21 cellular contexts compared by ENCODE assay signal in the genomic region with DNA sequence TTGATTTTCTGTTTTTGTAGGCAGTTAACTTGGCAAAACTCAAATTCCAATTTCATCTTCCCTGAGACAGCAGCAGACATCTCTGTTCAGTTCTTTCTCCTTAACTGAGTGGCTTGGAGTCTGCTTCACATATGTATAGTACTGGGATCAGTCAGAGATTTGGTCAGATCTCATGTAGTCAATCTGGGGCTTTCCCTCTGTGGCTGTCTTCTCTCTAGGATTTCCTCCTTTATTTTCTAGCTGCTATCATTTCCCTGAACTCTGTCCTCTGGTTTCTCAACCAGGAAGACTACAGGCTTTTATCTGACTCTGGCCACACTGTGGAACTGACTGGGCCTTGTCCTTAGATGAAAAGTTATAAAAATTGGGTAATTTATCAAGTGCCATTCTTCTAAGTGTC.
DNase-seq lines count a peak whose midpoint lies in the region; ATAC-seq and TF ChIP-seq lines count a peak whose summit lies in the region.
"Had no signal": no experiment of that assay in that cellular context is flagged by ENCODE, and none has a peak within 500 bp of the region (broad histone marks: within the 10 kb centered on the region; RNA-seq: fewer than 3 reads in every experiment).

No MANE protein-coding gene starts in this region.

- peaks cover 0 to 10% of the 10 kb centered on the region in 2 donors for H3K9me3 Mint-ChIP-seq in activated naive CD4-positive, alpha-beta T cell treated with anti-CD3 and anti-CD28 coated beads, Interleukin-2, amount 50 U/mL, for 72 hours
- H3K9me3 Mint-ChIP-seq in activated naive CD4-positive, alpha-beta T cell treated with anti-CD3 and anti-CD28 coated beads, Interleukin-2, amount 10 ng/mL, durations not matched to agents 7 days and 5 days: no peaks in the 10 kb centered on the region

- DNase-seq in activated naive CD4-positive, alpha-beta T cell treated with anti-CD3 and anti-CD28 coated beads, Interleukin-2, amount 50 U/mL, for 72 hours (ENCODE audit: low spot score in 2 of 2): no peak
- no peak for DNase-seq in activated naive CD4-positive, alpha-beta T cell treated with anti-CD3 and anti-CD28 coated beads, Interleukin-2, amount 10 ng/mL, durations not matched to agents 7 days and 5 days
- DNase-seq in epithelial cell of esophagus (ENCODE audit: low read depth): peak; percentile 33
- DNase-seq in kidney tubule cell (ENCODE audit: low spot score): peak; percentile 30
- no peak for DNase-seq in mucosa of descending colon
- DNase-seq in cerebellar cortex (ENCODE audit: low spot score): no peak
- no peak for DNase-seq in globus pallidus (ENCODE audit: low spot score)
- DNase-seq: 8988T; AML-193; C1 segment of cervical spinal cord; CD8-positive, alpha-beta memory T cell; Kasumi-1; NCI-H1417; NCI-H1694 treated with DMSO at 0.1 percent for 48 hours; NCI-H2081 treated with DMSO at 0.1 percent for 48 hours; NCI-H2171 treated with DMSO at 0.1 percent for 48 hours; NCI-H446; NCI-H526 had no signal

- no peaks in the 10 kb centered on the region for H3K4me1 ChIP-seq in mucosa of descending colon (ENCODE audit: low read depth)

- peak; percentile 45 to 95 for ATAC-seq in activated naive CD4-positive, alpha-beta T cell treated with anti-CD3 and anti-CD28 coated beads, Interleukin-2, amount 50 U/mL, for 72 hours
- ATAC-seq in mucosa of descending colon: peak; percentile 79
- no peak for ATAC-seq in GM21717 (IDR thresholded peaks at IDR 0.05; ENCODE audit: unreplicated experiment)
- ATAC-seq: HCT116, Right ventricle myocardium inferior had no signal

- H3K27me3 Mint-ChIP-seq in activated naive CD4-positive, alpha-beta T cell treated with anti-CD3 and anti-CD28 coated beads, Interleukin-2, amount 10 ng/mL, durations not matched to agents 7 days and 5 days: peaks cover 4% of the 10 kb centered on the region

- CTCF ChIA-PET in activated naive CD4-positive, alpha-beta T cell treated with anti-CD3 and anti-CD28 coated beads, Interleukin-2, amount 10 ng/mL, durations not matched to agents 7 days and 5 days (lab: Charles Lee): interaction anchor here (0.6 kb wide), 1 partner anchor 14 kb away, joined by 3 read pairs; no protein-coding TSS in a partner anchor

- intact Hi-C loops in mucosa of descending colon (cut with DNase I, micrococcal nuclease): no loop called here

- no peaks in the 10 kb centered on the region for H3K9me3 ChIP-seq in mucosa of descending colon

- H3K4me3 Mint-ChIP-seq in activated naive CD4-positive, alpha-beta T cell treated with anti-CD3 and anti-CD28 coated beads, Interleukin-2, amount 10 ng/mL, durations not matched to agents 7 days and 5 days: no peak overlapping the region
- H3K4me3 Mint-ChIP-seq: CD8-positive, alpha-beta memory T cell had no signal

- no peak overlapping the region for H3K27ac Mint-ChIP-seq in activated naive CD4-positive, alpha-beta T cell treated with anti-CD3 and anti-CD28 coated beads, Interleukin-2, amount 50 U/mL, for 72 hours
- H3K27ac Mint-ChIP-seq in activated naive CD4-positive, alpha-beta T cell treated with anti-CD3 and anti-CD28 coated beads, Interleukin-2, amount 10 ng/mL, durations not matched to agents 7 days and 5 days: no peak overlapping the region
- H3K27ac Mint-ChIP-seq: CD8-positive, alpha-beta memory T cell had no signal

- TF ChIP-seq CTCF in epithelial cell of esophagus (IDR thresholded peaks at IDR 0.05; ENCODE audit: insufficient read depth, low read depth, low read length, missing control alignments) (no peak), mucosa of descending colon (IDR thresholded peaks at IDR 0.05) (no peak)

- H3K36me3 ChIP-seq in mucosa of descending colon (ENCODE audit: low read depth): no peaks in the 10 kb centered on the region

- H3K4me3 ChIP-seq in epithelial cell of esophagus (ENCODE audit: low read length) (no peak overlapping the region), mucosa of descending colon (no peak overlapping the region)

- peaks cover 0 to 5% of the 10 kb centered on the region in 2 donors for H3K36me3 Mint-ChIP-seq in activated naive CD4-positive, alpha-beta T cell treated with anti-CD3 and anti-CD28 coated beads, Interleukin-2, amount 50 U/mL, for 72 hours
- no peaks in the 10 kb centered on the region for H3K36me3 Mint-ChIP-seq in activated naive CD4-positive, alpha-beta T cell treated with anti-CD3 and anti-CD28 coated beads, Interleukin-2, amount 10 ng/mL, durations not matched to agents 7 days and 5 days
- H3K36me3 Mint-ChIP-seq: CD8-positive, alpha-beta memory T cell had no signal

- H3K4me1 Mint-ChIP-seq in activated naive CD4-positive, alpha-beta T cell treated with anti-CD3 and anti-CD28 coated beads, Interleukin-2, amount 10 ng/mL, durations not matched to agents 7 days and 5 days: no peaks in the 10 kb centered on the region
- H3K4me1 Mint-ChIP-seq: CD8-positive, alpha-beta memory T cell had no signal

Comparison
In these comparisons a context has a peak if more than half of its experiments do, and no peak if none do; other contexts are left out.
1. DNase-seq: peak in epithelial cell of esophagus (single experiment) and kidney tubule cell (single experiment); none in activated naive CD4-positive, alpha-beta T cell treated with anti-CD3 and anti-CD28 coated beads, Interleukin-2, amount 50 U/mL, for 72 hours (0 of 2), activated naive CD4-positive, alpha-beta T cell treated with anti-CD3 and anti-CD28 coated beads, Interleukin-2, amount 10 ng/mL, durations not matched to agents 7 days and 5 days (single experiment), mucosa of descending colon (0 of 3), cerebellar cortex (single experiment) and globus pallidus (single experiment).